In genomic region chr1:179081696-179082307, GRCh38 we compare ENCODE assay signal across 8 cellular contexts. TPM values are rescaled to one million over a fixed set of nuclear protein-coding genes. Genes with fewer than 3 reads are reported as not detected.
A peak's percentile ranks its signal among the peaks of the same experiment; 100 is the strongest.
DNase-seq lines count a peak whose midpoint lies in the region; ATAC-seq and TF ChIP-seq lines count a peak whose summit lies in the region.

TSS of gene TOR3A (plus strand) at chr1:179082070. CDS start at chr1:179082129, 59 bp downstream.

- TF ChIP-seq CTCF in HFF-Myc (IDR thresholded peaks at IDR 0.05; ENCODE audit: low read depth, low read length, missing control alignments) (no peak), osteocyte (IDR thresholded peaks at IDR 0.05) (no peak)

- DNase-seq in HFF-Myc (ENCODE audit: extremely low read depth, low read depth) (peak; percentile 64), MV-4-11 (lab: John Stamatoyannopoulos, UW) (peak; percentile 79), SKM-1 (lab: John Stamatoyannopoulos, UW; ENCODE audit: unreplicated experiment) (peak; percentile 80), Right ventricle myocardium inferior (ENCODE audit: missing footprints) (peak; percentile 96), osteocyte (ENCODE audit: extremely low spot score, unreplicated experiment) (peak; percentile 95)
- DNase-seq in activated naive CD8-positive, alpha-beta T cell treated with anti-CD3 and anti-CD28 coated beads for 36 hours = peak; percentile 89

- H3K9me3 ChIP-seq in thymus (ENCODE audit: control insufficient read depth) = no peaks in the 10 kb centered on the region

- peak within 1 kb of the TSS; percentile 82 for H3K4me3 ChIP-seq in GM08714 (ENCODE audit: low read length)
- peak within 1 kb of the TSS; percentile 89 for H3K4me3 ChIP-seq in HFF-Myc (replicated peaks; ENCODE audit: low read depth, low read length)
- H3K4me3 ChIP-seq in thymus (ENCODE audit: low read length) = peak within 1 kb of the TSS; percentile 87

- no peaks in the 10 kb centered on the region for H3K27me3 ChIP-seq in thymus (ENCODE audit: control insufficient read depth, insufficient read depth)

- peak within 1 kb of the TSS; percentile 86 for H3K27ac ChIP-seq in thymus (ENCODE audit: low read depth)

- H3K27me3 Mint-ChIP-seq in activated naive CD8-positive, alpha-beta T cell treated with anti-CD3 and anti-CD28 coated beads for 36 hours = peaks cover 4% of the 10 kb centered on the region
- no peaks in the 10 kb centered on the region for H3K27me3 Mint-ChIP-seq in osteocyte (ENCODE audit: unreplicated experiment)

- peak within 1 kb of the TSS; percentile 96 for H3K27ac Mint-ChIP-seq in activated naive CD8-positive, alpha-beta T cell treated with anti-CD3 and anti-CD28 coated beads for 36 hours
- peak within 1 kb of the TSS; percentile 90 for H3K27ac Mint-ChIP-seq in osteocyte (ENCODE audit: unreplicated experiment)

- peaks cover 6% of the 10 kb centered on the region for H3K36me3 Mint-ChIP-seq in activated naive CD8-positive, alpha-beta T cell treated with anti-CD3 and anti-CD28 coated beads for 36 hours
- peaks cover 1% of the 10 kb centered on the region for H3K36me3 Mint-ChIP-seq in osteocyte (ENCODE audit: unreplicated experiment)

- peaks cover 9% of the 10 kb centered on the region for H3K36me3 ChIP-seq in thymus (ENCODE audit: control insufficient read depth, insufficient read depth)

- under 1% methylated on average over 49 of the region's 49 CpGs for WGBS in thymus

- H3K9me3 Mint-ChIP-seq in activated naive CD8-positive, alpha-beta T cell treated with anti-CD3 and anti-CD28 coated beads for 36 hours = no peaks in the 10 kb centered on the region
- H3K9me3 Mint-ChIP-seq in osteocyte (ENCODE audit: unreplicated experiment) = no peaks in the 10 kb centered on the region

- peaks cover 18% of the 10 kb centered on the region for H3K4me1 Mint-ChIP-seq in activated naive CD8-positive, alpha-beta T cell treated with anti-CD3 and anti-CD28 coated beads for 36 hours
- H3K4me1 Mint-ChIP-seq in osteocyte (ENCODE audit: unreplicated experiment) = peaks cover 24% of the 10 kb centered on the region

- H3K4me1 ChIP-seq in thymus (ENCODE audit: control insufficient read depth, insufficient read depth, low read length) = no peaks in the 10 kb centered on the region

- peak; percentile 99 for ATAC-seq in Right ventricle myocardium inferior

- peak within 1 kb of the TSS; percentile 97 for H3K4me3 Mint-ChIP-seq in activated naive CD8-positive, alpha-beta T cell treated with anti-CD3 and anti-CD28 coated beads for 36 hours
- peak within 1 kb of the TSS; percentile 96 for H3K4me3 Mint-ChIP-seq in osteocyte (ENCODE audit: unreplicated experiment)

- intact Hi-C loops in Right ventricle myocardium inferior (cut with DNase I) = loop anchor here (2.0 kb wide), 1 partner anchor 289 kb away; no protein-coding TSS in a partner anchor

RNA-seq across cellular contexts. Expression of gene TOR3A, which starts in this region (rescaled TPM):
- 10 to 100 TPM; 40.1 to 41.1 TPM for total RNA-seq in activated naive CD8-positive, alpha-beta T cell treated with anti-CD3 and anti-CD28 coated beads for 36 hours
- 11.3 TPM for total RNA-seq in Right ventricle myocardium inferior
- total RNA-seq in osteocyte = 21.1 and 24.8 TPM in 2 replicates
- 28.0 TPM for polyA plus RNA-seq in thymus

Comparison
In these comparisons a context has a peak if more than half of its experiments do, and no peak if none do; other contexts are left out.
1. Peak in every context shown above with its lines: DNase-seq, ATAC-seq, H3K4me3 ChIP-seq and H3K27ac ChIP-seq.